In the genomic region with DNA sequence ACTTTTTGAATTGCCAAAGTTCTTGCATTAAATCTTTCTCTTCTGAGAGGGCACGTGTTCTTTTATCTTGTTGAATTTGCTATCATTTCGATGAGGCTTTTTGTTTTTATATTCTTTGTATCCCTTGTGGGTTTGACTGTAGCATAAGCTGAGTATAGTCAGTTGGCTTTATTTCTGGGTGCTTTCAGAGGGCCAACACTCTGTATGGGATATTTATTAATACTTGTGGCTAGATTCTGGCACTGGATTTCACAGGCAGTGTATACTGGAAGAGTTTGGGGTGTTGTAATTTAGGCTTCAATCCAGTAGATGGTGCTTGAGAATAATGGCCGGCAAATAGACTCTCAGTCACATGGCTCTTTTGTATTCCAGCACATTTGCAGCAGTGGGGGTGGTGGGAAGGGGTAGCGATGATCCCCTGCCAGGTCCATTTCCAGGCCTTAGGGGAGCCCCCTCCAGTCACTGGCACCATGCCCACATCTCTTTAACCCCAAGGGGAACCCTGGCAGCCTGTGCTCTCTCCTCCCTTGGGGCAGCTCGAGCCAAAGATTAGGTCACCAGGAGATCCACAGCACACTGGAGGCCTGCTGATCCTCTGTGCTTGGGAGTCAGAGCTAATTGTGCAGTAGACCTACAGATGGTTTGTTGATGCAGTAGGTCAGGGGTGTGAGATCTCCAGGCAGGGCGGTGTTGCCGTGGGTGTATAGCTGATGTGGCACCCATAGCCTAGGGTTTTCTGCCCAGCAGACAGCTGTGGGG, we compare ENCODE assay signal across 1 cellular context.
TF ChIP-seq lines count a peak whose summit lies in the region.

No MANE protein-coding gene starts in this region.

TF ChIP-seq in GM23338, 12 proteins besides CTCF, POLR2A, EP300 and RAD21 (continued from another document):
- TF ChIP-seq, protein P1, sequence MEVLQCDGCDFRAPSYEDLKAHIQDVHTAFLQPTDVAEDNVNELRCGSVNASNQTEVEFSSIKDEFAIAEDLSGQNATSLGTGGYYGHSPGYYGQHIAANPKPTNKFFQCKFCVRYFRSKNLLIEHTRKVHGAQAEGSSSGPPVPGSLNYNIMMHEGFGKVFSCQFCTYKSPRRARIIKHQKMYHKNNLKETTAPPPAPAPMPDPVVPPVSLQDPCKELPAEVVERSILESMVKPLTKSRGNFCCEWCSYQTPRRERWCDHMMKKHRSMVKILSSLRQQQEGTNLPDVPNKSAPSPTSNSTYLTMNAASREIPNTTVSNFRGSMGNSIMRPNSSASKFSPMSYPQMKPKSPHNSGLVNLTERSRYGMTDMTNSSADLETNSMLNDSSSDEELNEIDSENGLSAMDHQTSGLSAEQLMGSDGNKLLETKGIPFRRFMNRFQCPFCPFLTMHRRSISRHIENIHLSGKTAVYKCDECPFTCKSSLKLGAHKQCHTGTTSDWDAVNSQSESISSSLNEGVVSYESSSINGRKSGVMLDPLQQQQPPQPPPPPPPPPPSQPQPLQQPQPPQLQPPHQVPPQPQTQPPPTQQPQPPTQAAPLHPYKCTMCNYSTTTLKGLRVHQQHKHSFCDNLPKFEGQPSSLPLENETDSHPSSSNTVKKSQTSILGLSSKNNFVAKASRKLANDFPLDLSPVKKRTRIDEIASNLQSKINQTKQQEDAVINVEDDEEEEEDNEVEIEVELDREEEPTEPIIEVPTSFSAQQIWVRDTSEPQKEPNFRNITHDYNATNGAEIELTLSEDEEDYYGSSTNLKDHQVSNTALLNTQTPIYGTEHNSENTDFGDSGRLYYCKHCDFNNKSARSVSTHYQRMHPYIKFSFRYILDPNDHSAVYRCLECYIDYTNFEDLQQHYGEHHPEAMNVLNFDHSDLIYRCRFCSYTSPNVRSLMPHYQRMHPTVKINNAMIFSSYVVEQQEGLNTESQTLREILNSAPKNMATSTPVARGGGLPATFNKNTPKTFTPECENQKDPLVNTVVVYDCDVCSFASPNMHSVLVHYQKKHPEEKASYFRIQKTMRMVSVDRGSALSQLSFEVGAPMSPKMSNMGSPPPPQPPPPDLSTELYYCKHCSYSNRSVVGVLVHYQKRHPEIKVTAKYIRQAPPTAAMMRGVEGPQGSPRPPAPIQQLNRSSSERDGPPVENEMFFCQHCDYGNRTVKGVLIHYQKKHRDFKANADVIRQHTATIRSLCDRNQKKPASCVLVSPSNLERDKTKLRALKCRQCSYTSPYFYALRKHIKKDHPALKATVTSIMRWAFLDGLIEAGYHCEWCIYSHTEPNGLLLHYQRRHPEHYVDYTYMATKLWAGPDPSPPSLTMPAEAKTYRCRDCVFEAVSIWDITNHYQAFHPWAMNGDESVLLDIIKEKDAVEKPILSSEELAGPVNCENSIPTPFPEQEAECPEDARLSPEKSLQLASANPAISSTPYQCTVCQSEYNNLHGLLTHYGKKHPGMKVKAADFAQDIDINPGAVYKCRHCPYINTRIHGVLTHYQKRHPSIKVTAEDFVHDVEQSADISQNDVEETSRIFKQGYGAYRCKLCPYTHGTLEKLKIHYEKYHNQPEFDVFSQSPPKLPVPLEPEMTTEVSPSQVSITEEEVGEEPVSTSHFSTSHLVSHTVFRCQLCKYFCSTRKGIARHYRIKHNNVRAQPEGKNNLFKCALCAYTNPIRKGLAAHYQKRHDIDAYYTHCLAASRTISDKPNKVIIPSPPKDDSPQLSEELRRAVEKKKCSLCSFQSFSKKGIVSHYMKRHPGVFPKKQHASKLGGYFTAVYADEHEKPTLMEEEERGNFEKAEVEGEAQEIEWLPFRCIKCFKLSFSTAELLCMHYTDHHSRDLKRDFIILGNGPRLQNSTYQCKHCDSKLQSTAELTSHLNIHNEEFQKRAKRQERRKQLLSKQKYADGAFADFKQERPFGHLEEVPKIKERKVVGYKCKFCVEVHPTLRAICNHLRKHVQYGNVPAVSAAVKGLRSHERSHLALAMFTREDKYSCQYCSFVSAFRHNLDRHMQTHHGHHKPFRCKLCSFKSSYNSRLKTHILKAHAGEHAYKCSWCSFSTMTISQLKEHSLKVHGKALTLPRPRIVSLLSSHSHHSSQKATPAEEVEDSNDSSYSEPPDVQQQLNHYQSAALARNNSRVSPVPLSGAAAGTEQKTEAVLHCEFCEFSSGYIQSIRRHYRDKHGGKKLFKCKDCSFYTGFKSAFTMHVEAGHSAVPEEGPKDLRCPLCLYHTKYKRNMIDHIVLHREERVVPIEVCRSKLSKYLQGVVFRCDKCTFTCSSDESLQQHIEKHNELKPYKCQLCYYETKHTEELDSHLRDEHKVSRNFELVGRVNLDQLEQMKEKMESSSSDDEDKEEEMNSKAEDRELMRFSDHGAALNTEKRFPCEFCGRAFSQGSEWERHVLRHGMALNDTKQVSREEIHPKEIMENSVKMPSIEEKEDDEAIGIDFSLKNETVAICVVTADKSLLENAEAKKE (CRISPR knock-in tag; IDR thresholded peaks at IDR 0.05), result no peak
